18 cellular contexts compared by ENCODE assay signal in the genomic region with DNA sequence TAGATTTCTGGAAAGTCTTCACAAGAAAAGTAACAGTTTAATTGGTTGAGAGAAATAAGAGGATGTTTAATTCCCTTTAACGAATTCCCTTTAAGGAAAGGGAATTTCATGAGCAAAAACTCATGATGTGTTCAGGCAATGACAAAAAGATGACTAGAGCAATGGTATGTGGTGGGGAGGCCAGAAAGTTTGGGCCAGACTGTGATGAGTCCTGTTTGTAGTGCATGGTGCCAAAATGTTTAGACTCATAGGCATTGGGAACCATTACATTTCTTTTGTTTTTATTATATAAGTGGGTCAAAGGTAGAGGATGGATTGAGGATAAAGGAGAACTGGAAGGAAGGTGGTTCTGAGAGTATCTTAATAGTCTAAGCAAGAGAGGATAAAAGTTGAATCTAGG.
"Had no signal": no experiment of that assay in that cellular context is flagged by ENCODE, and none has a peak within 500 bp of the region (broad histone marks: within the 10 kb centered on the region; RNA-seq: fewer than 3 reads in every experiment).

No MANE protein-coding gene starts in this region.

- H3K27me3 ChIP-seq: dorsolateral prefrontal cortex, esophagus squamous epithelium, gastroesophageal sphincter, uterus had no signal

- H3K9me3 Mint-ChIP-seq: neural crest cell; stimulated activated naive CD8-positive, alpha-beta T cell treated with anti-CD3 and anti-CD28 coated beads, Interleukin-15, Interleukin-2, amounts not matched to agents 100 ng/mL and 50 ng/mL, for 24 hours; T-helper 2 cell treated with Interferon-gamma antibody and Interleukin-4, amounts not matched to agents 5 μg/mL and 100 μg/mL, for 36 hours had no signal

- H3K4me3 Mint-ChIP-seq: activated naive CD8-positive, alpha-beta T cell; neural crest cell; stimulated activated naive CD8-positive, alpha-beta T cell treated with anti-CD3 and anti-CD28 coated beads, Interleukin-15, Interleukin-2, amounts not matched to agents 100 ng/mL and 50 ng/mL, for 24 hours; T-helper 2 cell treated with Interferon-gamma antibody and Interleukin-4, amounts not matched to agents 5 μg/mL and 100 μg/mL, for 36 hours had no signal

- H3K27me3 Mint-ChIP-seq: activated naive CD8-positive, alpha-beta T cell; stimulated activated naive CD8-positive, alpha-beta T cell treated with anti-CD3 and anti-CD28 coated beads, Interleukin-15, Interleukin-2, amounts not matched to agents 100 ng/mL and 50 ng/mL, for 24 hours had no signal

- H3K27ac ChIP-seq: dorsolateral prefrontal cortex, esophagus squamous epithelium, gastroesophageal sphincter, ovary, thoracic aorta, uterus had no signal

- H3K9me3 ChIP-seq: esophagus squamous epithelium, gastroesophageal sphincter, ovary, thoracic aorta, uterus had no signal

- H3K4me1 Mint-ChIP-seq: neural crest cell had no signal

- ATAC-seq: activated CD4-positive, CD25-positive, alpha-beta regulatory T cell treated with anti-CD3 and anti-CD28 coated beads, Interleukin-2, amount 50 U/mL, for 24 hours; gastroesophageal sphincter; left lobe of liver had no signal

- H3K36me3 ChIP-seq: ovary, uterus had no signal

- H3K4me1 ChIP-seq: esophagus squamous epithelium, gastroesophageal sphincter, uterus had no signal

- H3K27ac Mint-ChIP-seq: activated naive CD8-positive, alpha-beta T cell; stimulated activated naive CD8-positive, alpha-beta T cell treated with anti-CD3 and anti-CD28 coated beads, Interleukin-15, Interleukin-2, amounts not matched to agents 100 ng/mL and 50 ng/mL, for 24 hours; T-helper 2 cell treated with Interferon-gamma antibody and Interleukin-4, amounts not matched to agents 5 μg/mL and 100 μg/mL, for 36 hours had no signal

- DNase-seq: activated effector memory CD4-positive, alpha-beta T cell treated with anti-CD3 and anti-CD28 coated beads, Interleukin-2, amount 50 U/mL, for 16 hours; activated T-cell treated with anti-CD3 and anti-CD28 coated beads, Interleukin-2, amount 50 U/mL, for 1 hour; amygdala; dorsolateral prefrontal cortex; esophagus squamous epithelium; islet precursor cell; ovary; stimulated activated CD4-positive, alpha-beta T cell treated with anti-CD3 and anti-CD28 coated beads, Interleukin-4, amount 100 ng/mL, for 1 hour; stimulated activated CD8-positive, alpha-beta memory T cell treated with anti-CD3 and anti-CD28 coated beads, Interleukin-4, amount 100 ng/mL, for 48 hours; uterus had no signal

- H3K4me3 ChIP-seq: dorsolateral prefrontal cortex, esophagus squamous epithelium, gastroesophageal sphincter, ovary, thoracic aorta, uterus had no signal
